Comparison of ENCODE assay signal across 8 cellular contexts in genomic region chr6:53064726-53065265, GRCh38. TPM values are rescaled to one million over a fixed set of nuclear protein-coding genes. Genes with fewer than 3 reads are reported as not detected.
DNase-seq lines count a peak whose midpoint lies in the region; ATAC-seq and TF ChIP-seq lines count a peak whose summit lies in the region.

No MANE protein-coding gene starts in this region.

- H3K4me3 ChIP-seq in right atrium auricular region: peak overlapping the region; percentile 91 to 98
- peak overlapping the region; percentile 63 for H3K4me3 ChIP-seq in upper lobe of right lung

- ATAC-seq in GM18498 (IDR thresholded peaks at IDR 0.05; ENCODE audit: unreplicated experiment): peak; percentile 78
- ATAC-seq in HG02970 (IDR thresholded peaks at IDR 0.05; ENCODE audit: low FRiP score, unreplicated experiment): peak; percentile 77
- peak; percentile 90 for ATAC-seq in upper lobe of right lung

- H3K27me3 ChIP-seq in right atrium auricular region (no peaks in the 10 kb centered on the region), upper lobe of right lung (no peaks in the 10 kb centered on the region)

- H3K4me3 Mint-ChIP-seq in progenitor cell of endocrine pancreas (ENCODE audit: low read depth): peak overlapping the region; percentile 99

- intact Hi-C loops in upper lobe of right lung (cut with DNase I): no loop called here

- H3K27me3 Mint-ChIP-seq in progenitor cell of endocrine pancreas: no peaks in the 10 kb centered on the region

- H3K9me3 Mint-ChIP-seq in progenitor cell of endocrine pancreas (ENCODE audit: low read depth): no peaks in the 10 kb centered on the region

- H3K27ac Mint-ChIP-seq in progenitor cell of endocrine pancreas: peak overlapping the region; percentile 99

- no peak for TF ChIP-seq CTCF in right atrium auricular region (IDR thresholded peaks at IDR 0.05)
- TF ChIP-seq CTCF in progenitor cell of endocrine pancreas (IDR thresholded peaks at IDR 0.05; ENCODE audit: unreplicated experiment): no peak
- no peak for TF ChIP-seq CTCF in upper lobe of right lung (IDR thresholded peaks at IDR 0.05)

- peak; percentile 73 for DNase-seq in NCI-H187 treated with DMSO at 0.1 percent for 48 hours (lab: John Stamatoyannopoulos, UW)
- DNase-seq in T-helper 2 cell: peak; percentile 86 to 99 (median 94)
- DNase-seq in anterior cingulate cortex (lab: John Stamatoyannopoulos, UW): peak; percentile 54 to 98 (median 95)
- peak; percentile 98 for DNase-seq in right atrium auricular region (ENCODE audit: low spot score)
- peak; percentile 87 for DNase-seq in progenitor cell of endocrine pancreas (ENCODE audit: low spot score, unreplicated experiment)
- peak; percentile 98 for DNase-seq in upper lobe of right lung

- no peaks in the 10 kb centered on the region for H3K36me3 ChIP-seq in right atrium auricular region
- H3K36me3 ChIP-seq in upper lobe of right lung: peaks cover 6% of the 10 kb centered on the region

- peaks cover 2% of the 10 kb centered on the region for H3K36me3 Mint-ChIP-seq in progenitor cell of endocrine pancreas (ENCODE audit: insufficient read depth)

- no peaks in the 10 kb centered on the region for H3K9me3 ChIP-seq in right atrium auricular region
- H3K9me3 ChIP-seq in upper lobe of right lung: no peaks in the 10 kb centered on the region

- H3K27ac ChIP-seq in right atrium auricular region (peak overlapping the region; percentile 87 to 97), upper lobe of right lung (peak overlapping the region; percentile 90)

- peaks cover 29% of the 10 kb centered on the region for H3K4me1 Mint-ChIP-seq in progenitor cell of endocrine pancreas (ENCODE audit: low read depth)

- H3K4me1 ChIP-seq in right atrium auricular region: peaks cover 0 to 45% of the 10 kb centered on the region in 2 donors
- H3K4me1 ChIP-seq in upper lobe of right lung: peaks cover 48% of the 10 kb centered on the region

RNA-seq across cellular contexts. Expression of gene FBXO9, which starts 0.4 kb away (rescaled TPM):
- 10 to 100 TPM; 35.8 to 50.5 TPM for total RNA-seq in right atrium auricular region
- 84.7 and 85.7 TPM in 2 replicates for total RNA-seq in progenitor cell of endocrine pancreas
- 101 TPM for total RNA-seq in upper lobe of right lung

RNA-seq across cellular contexts. Expression of gene CILK1, which starts 3.2 kb away (rescaled TPM):
- 1 to 10 TPM; 7.0 to 9.7 TPM for total RNA-seq in right atrium auricular region
- 14.8 and 15.1 TPM in 2 replicates for total RNA-seq in progenitor cell of endocrine pancreas
- total RNA-seq in upper lobe of right lung: 14.4 TPM

Comparison
In these comparisons a context has a peak if more than half of its experiments do, and no peak if none do; other contexts are left out.
1. Peak in every context shown above with its lines: DNase-seq, ATAC-seq, H3K4me3 ChIP-seq and H3K27ac ChIP-seq.